19 cellular contexts compared by ENCODE assay signal in the genomic region with DNA sequence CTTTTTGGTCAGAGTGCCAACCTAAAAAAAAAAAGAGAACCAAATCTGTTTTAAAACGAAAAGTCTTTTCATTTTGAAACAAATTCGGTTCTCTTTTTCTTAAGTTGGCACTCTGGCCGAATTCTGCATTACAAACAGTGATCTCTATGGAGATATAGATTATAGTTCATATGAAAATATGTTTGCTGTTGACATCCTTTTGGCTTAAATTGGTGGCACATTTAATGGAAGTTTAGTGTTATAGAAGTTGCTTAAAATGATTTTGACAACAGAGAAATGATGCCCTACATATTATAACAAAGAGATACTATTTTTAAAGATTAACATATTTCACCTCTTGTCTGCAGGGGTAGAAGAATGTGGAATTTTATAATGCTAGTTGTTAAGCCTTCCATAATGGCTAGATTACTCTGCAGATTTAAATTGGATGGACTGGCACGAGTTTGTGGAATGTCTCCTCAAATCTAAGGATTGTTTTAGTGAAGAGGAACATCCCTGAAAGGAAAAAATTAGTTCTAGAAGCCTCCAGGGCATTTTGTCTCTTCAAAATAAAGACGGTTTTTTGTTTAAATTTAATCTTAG.
DNase-seq lines count a peak whose midpoint lies in the region; TF ChIP-seq lines count a peak whose summit lies in the region.
"Had no signal": no experiment of that assay in that cellular context is flagged by ENCODE, and none has a peak within 500 bp of the region (broad histone marks: within the 10 kb centered on the region; RNA-seq: fewer than 3 reads in every experiment).

No MANE protein-coding gene starts in this region.

- H3K9ac ChIP-seq in OCI-LY3 (ENCODE audit: low read length): no peak overlapping the region
- no peak overlapping the region for H3K9ac ChIP-seq in SK-N-SH
- H3K9ac ChIP-seq: BLaER1 had no signal

- H3K9me2 ChIP-seq in SK-N-SH: no peaks in the 10 kb centered on the region

- CTCF ChIA-PET in SK-N-SH (lab: Yijun Ruan, JAX): no interaction called here

- H3K27ac ChIP-seq in OCI-LY3 (ENCODE audit: low read length) (peak overlapping the region; percentile 53), SK-N-SH (ENCODE audit: low read depth in 2 of 2, low read length in 1 of 2) (peak overlapping the region in 1 of 2 experiments; percentile 82; a peak in 1 of 4 replicates), osteoblast (ENCODE audit: low read depth, low read length) (no peak overlapping the region)
- H3K27ac ChIP-seq: BLaER1 had no signal

- H3K4me2 ChIP-seq in OCI-LY3 (ENCODE audit: low read length): peak overlapping the region; percentile 25
- H3K4me2 ChIP-seq in SK-N-SH: no peak overlapping the region
- no peak overlapping the region for H3K4me2 ChIP-seq in osteoblast (ENCODE audit: insufficient read depth, low read length)
- H3K4me2 ChIP-seq: BLaER1 had no signal

- H3K27me3 Mint-ChIP-seq in activated T-helper 2 cell treated with anti-CD3 and anti-CD28 coated beads, Interferon-gamma antibody, Interleukin-2, Interleukin-4, amounts not matched to agents 10 μg/mL and 5 μg/mL and 100 μg/mL, durations not matched to agents 14 hours and 24 hours and 36 hours (ENCODE audit: low read depth): no peaks in the 10 kb centered on the region
- H3K27me3 Mint-ChIP-seq: CD4-positive, alpha-beta memory T cell; CD4-positive, CD25-positive, alpha-beta regulatory T cell; CD8-positive, alpha-beta memory T cell had no signal

- no peaks in the 10 kb centered on the region for H3K36me3 Mint-ChIP-seq in activated T-helper 2 cell treated with anti-CD3 and anti-CD28 coated beads, Interferon-gamma antibody, Interleukin-2, Interleukin-4, amounts not matched to agents 10 μg/mL and 5 μg/mL and 100 μg/mL, durations not matched to agents 14 hours and 24 hours and 36 hours (ENCODE audit: low read depth)
- H3K36me3 Mint-ChIP-seq: CD14-positive monocyte; CD4-positive, alpha-beta memory T cell; CD4-positive, CD25-positive, alpha-beta regulatory T cell; CD8-positive, alpha-beta memory T cell had no signal

- H3K79me2 ChIP-seq in OCI-LY3 (ENCODE audit: low read length) (no peaks in the 10 kb centered on the region), SK-N-SH (ENCODE audit: insufficient read depth) (no peaks in the 10 kb centered on the region), osteoblast (ENCODE audit: insufficient read depth, low read length) (no peaks in the 10 kb centered on the region)

- H3K4me3 ChIP-seq in OCI-LY3 (ENCODE audit: low read length): no peak overlapping the region
- no peak overlapping the region for H3K4me3 ChIP-seq in SK-N-SH (ENCODE audit: low read depth in 2 of 2, low read length in 1 of 2)
- no peak overlapping the region for H3K4me3 ChIP-seq in osteoblast (ENCODE audit: insufficient read depth, low read length)
- H3K4me3 ChIP-seq: BLaER1, GM12878 had no signal

- H3F3A ChIP-seq in SK-N-SH (replicated peaks; ENCODE audit: insufficient read depth): peaks cover 4% of the 10 kb centered on the region

- intact Hi-C loops in activated T-helper 2 cell treated with anti-CD3 and anti-CD28 coated beads, Interferon-gamma antibody, Interleukin-2, Interleukin-4, amounts not matched to agents 10 μg/mL and 5 μg/mL and 100 μg/mL, durations not matched to agents 14 hours and 24 hours and 36 hours (cut with micrococcal nuclease): no loop called here

- 31% methylated on average over 5 of the region's 5 CpGs for WGBS in SK-N-SH (ENCODE audit: low lambda C conversion rate)

- POLR2A ChIA-PET in SK-N-SH (lab: Yijun Ruan, JAX): no interaction called here

- H3K27ac Mint-ChIP-seq in activated T-helper 2 cell treated with anti-CD3 and anti-CD28 coated beads, Interferon-gamma antibody, Interleukin-2, Interleukin-4, amounts not matched to agents 10 μg/mL and 5 μg/mL and 100 μg/mL, durations not matched to agents 14 hours and 24 hours and 36 hours: no peak overlapping the region
- H3K27ac Mint-ChIP-seq: CD14-positive monocyte; CD4-positive, alpha-beta memory T cell; CD4-positive, CD25-positive, alpha-beta regulatory T cell; CD8-positive, alpha-beta memory T cell had no signal

- no peaks in the 10 kb centered on the region for H3K9me3 ChIP-seq in OCI-LY3 (ENCODE audit: insufficient read depth, low read length)
- no peaks in the 10 kb centered on the region for H3K9me3 ChIP-seq in SK-N-SH
- no peaks in the 10 kb centered on the region for H3K9me3 ChIP-seq in osteoblast (ENCODE audit: low read depth, low read length)
- H3K9me3 ChIP-seq: BE2C, BLaER1 had no signal

- TF ChIP-seq CTCF in OCI-LY3 (IDR thresholded peaks at IDR 0.05; ENCODE audit: low read depth, low read length) (no peak), SK-N-SH (IDR thresholded peaks at IDR 0.05) (no peak), osteoblast (IDR thresholded peaks at IDR 0.05; ENCODE audit: extremely low read depth, low read depth, low read length) (no peak)

- TF ChIP-seq RAD21 in SK-N-SH (IDR thresholded peaks at IDR 0.05; ENCODE audit: low read length): no peak

- H3K9me3 Mint-ChIP-seq in activated T-helper 2 cell treated with anti-CD3 and anti-CD28 coated beads, Interferon-gamma antibody, Interleukin-2, Interleukin-4, amounts not matched to agents 10 μg/mL and 5 μg/mL and 100 μg/mL, durations not matched to agents 14 hours and 24 hours and 36 hours: peaks cover 43% of the 10 kb centered on the region

- H3K4me3 Mint-ChIP-seq in activated T-helper 2 cell treated with anti-CD3 and anti-CD28 coated beads, Interferon-gamma antibody, Interleukin-2, Interleukin-4, amounts not matched to agents 10 μg/mL and 5 μg/mL and 100 μg/mL, durations not matched to agents 14 hours and 24 hours and 36 hours (ENCODE audit: low read depth): no peak overlapping the region
- H3K4me3 Mint-ChIP-seq: CD14-positive monocyte; CD4-positive, alpha-beta memory T cell; CD4-positive, CD25-positive, alpha-beta regulatory T cell; CD8-positive, alpha-beta memory T cell had no signal

- H3K36me3 ChIP-seq in OCI-LY3 (replicated peaks; ENCODE audit: low read depth, low read length) (no peaks in the 10 kb centered on the region), SK-N-SH (replicated peaks in 1 of 2; ENCODE audit: control insufficient read depth in 1 of 2, insufficient read depth in 2 of 2, low read length in 1 of 2) (no peaks in the 10 kb centered on the region), osteoblast (ENCODE audit: insufficient read depth, low read length) (no peaks in the 10 kb centered on the region)
- H3K36me3 ChIP-seq: BE2C, BLaER1 had no signal

- no peaks in the 10 kb centered on the region for H4K20me1 ChIP-seq in OCI-LY3 (ENCODE audit: insufficient read depth, low read length)
- H4K20me1 ChIP-seq in SK-N-SH (ENCODE audit: insufficient read depth): no peaks in the 10 kb centered on the region
- no peaks in the 10 kb centered on the region for H4K20me1 ChIP-seq in osteoblast (ENCODE audit: insufficient read depth, low read length)
- H4K20me1 ChIP-seq: BLaER1 had no signal

- H3K27me3 ChIP-seq in OCI-LY3 (ENCODE audit: low read depth, low read length) (no peaks in the 10 kb centered on the region), SK-N-SH (ENCODE audit: insufficient read depth) (no peaks in the 10 kb centered on the region), osteoblast (ENCODE audit: insufficient read depth, low read length) (no peaks in the 10 kb centered on the region)
- H3K27me3 ChIP-seq: BE2C, BLaER1 had no signal

- H3K4me1 ChIP-seq in OCI-LY3 (ENCODE audit: low read length) (peaks cover 15% of the 10 kb centered on the region), SK-N-SH (ENCODE audit: control insufficient read depth in 1 of 2, insufficient read depth in 2 of 2, low read depth in 1 of 2, low read length in 1 of 2) (no peaks in the 10 kb centered on the region; a peak in 1 of 4 replicates), osteoblast (ENCODE audit: insufficient read depth, low read length) (no peaks in the 10 kb centered on the region)
- H3K4me1 ChIP-seq: BE2C, BLaER1 had no signal

- no peak overlapping the region for H2AFZ ChIP-seq in OCI-LY3 (ENCODE audit: low read depth, low read length)
- no peak overlapping the region for H2AFZ ChIP-seq in SK-N-SH (ENCODE audit: low read depth)
- no peak overlapping the region for H2AFZ ChIP-seq in osteoblast (ENCODE audit: low read length)

- no peaks in the 10 kb centered on the region for H3K4me1 Mint-ChIP-seq in activated T-helper 2 cell treated with anti-CD3 and anti-CD28 coated beads, Interferon-gamma antibody, Interleukin-2, Interleukin-4, amounts not matched to agents 10 μg/mL and 5 μg/mL and 100 μg/mL, durations not matched to agents 14 hours and 24 hours and 36 hours (ENCODE audit: low read depth)
- H3K4me1 Mint-ChIP-seq: CD14-positive monocyte; CD4-positive, alpha-beta memory T cell; CD4-positive, CD25-positive, alpha-beta regulatory T cell; CD8-positive, alpha-beta memory T cell had no signal

- DNase-seq in SK-N-SH: no peak
- peak; percentile 56 for DNase-seq in foreskin melanocyte
- DNase-seq in activated T-cell treated with anti-CD3 and anti-CD28 coated beads, Interleukin-2, amount 50 U/mL, for 48 hours: no peak
- DNase-seq in GDM1 (lab: John Stamatoyannopoulos, UW): no peak
- no peak for DNase-seq in osteoblast (ENCODE audit: insufficient read length, low spot score, missing footprints)
- no peak for DNase-seq in activated T-helper 2 cell treated with anti-CD3 and anti-CD28 coated beads, Interferon-gamma antibody, Interleukin-2, Interleukin-4, amounts not matched to agents 10 μg/mL and 5 μg/mL and 100 μg/mL, durations not matched to agents 14 hours and 24 hours and 36 hours (ENCODE audit: low spot score)
- DNase-seq: 8988T; ACHN; BE2C; C1 segment of cervical spinal cord; CD4-positive, alpha-beta memory T cell; CD4-positive, CD25-positive, alpha-beta regulatory T cell; CD8-positive, alpha-beta memory T cell; COR-L47; DMS79 treated with DMSO at 0.1 percent for 48 hours had no signal

- TF ChIP-seq EP300 in SK-N-SH (IDR thresholded peaks at IDR 0.05; ENCODE audit: borderline replicate concordance in 1 of 2, low read depth in 1 of 2, low read length in 1 of 2): peak in 1 of 2 experiments; percentile 27; a peak in 1 of 4 replicates

TF ChIP-seq in SK-N-SH, 30 proteins besides CTCF, POLR2A, EP300 and RAD21:
- TF ChIP-seq, protein P1, sequence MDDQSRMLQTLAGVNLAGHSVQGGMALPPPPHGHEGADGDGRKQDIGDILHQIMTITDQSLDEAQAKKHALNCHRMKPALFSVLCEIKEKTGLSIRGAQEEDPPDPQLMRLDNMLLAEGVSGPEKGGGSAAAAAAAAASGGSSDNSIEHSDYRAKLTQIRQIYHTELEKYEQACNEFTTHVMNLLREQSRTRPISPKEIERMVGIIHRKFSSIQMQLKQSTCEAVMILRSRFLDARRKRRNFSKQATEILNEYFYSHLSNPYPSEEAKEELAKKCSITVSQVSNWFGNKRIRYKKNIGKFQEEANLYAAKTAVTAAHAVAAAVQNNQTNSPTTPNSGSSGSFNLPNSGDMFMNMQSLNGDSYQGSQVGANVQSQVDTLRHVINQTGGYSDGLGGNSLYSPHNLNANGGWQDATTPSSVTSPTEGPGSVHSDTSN (IDR thresholded peaks at IDR 0.05): peak; percentile 62
- TF ChIP-seq TCF12 (IDR thresholded peaks at IDR 0.05): peak; percentile 37
- no peak for TF ChIP-seq TAF1 (IDR thresholded peaks at IDR 0.05; ENCODE audit: borderline replicate concordance, low read depth, low read length)
TF ChIP-seq in SK-N-SH: peak in this region for 2.
